38 cellular contexts compared by ENCODE assay signal in genomic region chrX:125266153-125266660, GRCh38. TPM values are rescaled to one million over a fixed set of nuclear protein-coding genes. Genes with fewer than 3 reads are reported as not detected.
"Had no signal": no experiment of that assay in that cellular context is flagged by ENCODE, and none has a peak within 500 bp of the region (broad histone marks: within the 10 kb centered on the region; RNA-seq: fewer than 3 reads in every experiment).

No MANE protein-coding gene starts in this region.

- H3K36me3 Mint-ChIP-seq: activated CD8-positive, alpha-beta memory T cell treated with anti-CD3 and anti-CD28 coated beads, Interleukin-2, amount 10 ng/mL, durations not matched to agents 7 days and 5 days; activated naive CD4-positive, alpha-beta T cell treated with anti-CD3 and anti-CD28 coated beads, Interleukin-2, amount 10 ng/mL, durations not matched to agents 7 days and 5 days; activated naive CD4-positive, alpha-beta T cell treated with anti-CD3 and anti-CD28 coated beads, Interleukin-2, amount 50 U/mL, for 24 hours; activated naive CD8-positive, alpha-beta T cell treated with anti-CD3 and anti-CD28 coated beads, Interleukin-2, amount 10 ng/mL, durations not matched to agents 7 days and 5 days; brain had no signal

- ATAC-seq: activated CD8-positive, alpha-beta memory T cell treated with anti-CD3 and anti-CD28 coated beads, Interleukin-2, amount 10 ng/mL, durations not matched to agents 7 days and 5 days; activated CD8-positive, alpha-beta T cell treated with anti-CD3 and anti-CD28 coated beads, Interleukin-2, amount 10 ng/mL, durations not matched to agents 7 days and 5 days; activated naive CD8-positive, alpha-beta T cell treated with anti-CD3 and anti-CD28 coated beads, Interleukin-2, amount 50 U/mL, for 24 hours had no signal

- H3K4me3 ChIP-seq: ascending aorta, cardiac muscle cell had no signal

- DNase-seq: activated B cell treated with CpG ODN at 0.5 μM for 24 hours; activated CD4-positive, alpha-beta memory T cell treated with anti-CD3 and anti-CD28 coated beads, Interleukin-2, amount 10 ng/mL, durations not matched to agents 7 days and 5 days; activated CD4-positive, alpha-beta T cell treated with anti-CD3 and anti-CD28 coated beads for 4 hours; activated CD4-positive, alpha-beta T cell treated with anti-CD3 and anti-CD28 coated beads, Interleukin-2, amount 10 ng/mL, durations not matched to agents 24 days and 14 days; activated CD4-positive, alpha-beta T cell treated with anti-CD3 and anti-CD28 coated beads, Interleukin-2, amount 50 U/mL, for 48 hours; activated CD4-positive, CD25-positive, alpha-beta regulatory T cell treated with anti-CD3 and anti-CD28 coated beads, Interleukin-2, amount 50 U/mL, for 72 hours; activated CD8-positive, alpha-beta memory T cell treated with anti-CD3 and anti-CD28 coated beads for 24 hours; activated CD8-positive, alpha-beta memory T cell treated with anti-CD3 and anti-CD28 coated beads, Interleukin-2, amount 10 ng/mL, durations not matched to agents 7 days and 5 days; activated CD8-positive, alpha-beta memory T cell treated with anti-CD3 and anti-CD28 coated beads, Interleukin-2, amount 50 U/mL, for 48 hours; activated CD8-positive, alpha-beta T cell treated with anti-CD3 and anti-CD28 coated beads, Interleukin-2, amount 10 ng/mL, durations not matched to agents 7 days and 5 days; activated effector memory CD4-positive, alpha-beta T cell treated with Interleukin-2 at 50 U/mL for 16 hours; activated gamma-delta T cell; activated naive CD4-positive, alpha-beta T cell treated with anti-CD3 and anti-CD28 coated beads, Interleukin-2, amount 10 ng/mL, durations not matched to agents 7 days and 5 days; activated naive CD4-positive, alpha-beta T cell treated with Interleukin-2 at 50 U/mL for 16 hours; activated naive CD8-positive, alpha-beta T cell treated with anti-CD3 and anti-CD28 coated beads, Interleukin-2, amount 10 ng/mL, durations not matched to agents 7 days and 5 days; activated naive CD8-positive, alpha-beta T cell treated with anti-CD3 and anti-CD28 coated beads, Interleukin-2, amount 50 U/mL, for 24 hours; activated T-cell treated with anti-CD3 and anti-CD28 coated beads, Interleukin-2, amount 50 U/mL, for 24 hours; activated T-cell treated with anti-CD3 and anti-CD28 coated beads, Interleukin-2, amount 50 U/mL, for 48 hours; amygdala; anterior cingulate cortex; caudate nucleus; cerebellar nuclear complex; T-helper 1 cell; T-helper 2 cell; T-helper 9 cell had no signal

- H3K4me1 Mint-ChIP-seq: activated B cell treated with CpG ODN at 0.5 μM for 24 hours; activated CD4-positive, alpha-beta memory T cell treated with anti-CD3 and anti-CD28 coated beads, Interleukin-2, amount 10 ng/mL, durations not matched to agents 7 days and 5 days; activated CD4-positive, alpha-beta T cell treated with anti-CD3 and anti-CD28 coated beads, Interleukin-2, amount 10 ng/mL, durations not matched to agents 24 days and 14 days; activated CD8-positive, alpha-beta memory T cell treated with anti-CD3 and anti-CD28 coated beads, Interleukin-2, amount 10 ng/mL, durations not matched to agents 7 days and 5 days; activated naive CD4-positive, alpha-beta T cell treated with anti-CD3 and anti-CD28 coated beads, Interleukin-2, amount 10 ng/mL, durations not matched to agents 7 days and 5 days; activated naive CD4-positive, alpha-beta T cell treated with anti-CD3 and anti-CD28 coated beads, Interleukin-2, amount 50 U/mL, for 24 hours; activated naive CD8-positive, alpha-beta T cell treated with anti-CD3 and anti-CD28 coated beads, Interleukin-2, amount 10 ng/mL, durations not matched to agents 7 days and 5 days; activated naive CD8-positive, alpha-beta T cell treated with anti-CD3 and anti-CD28 coated beads, Interleukin-2, amount 50 U/mL, for 24 hours; brain; central memory CD8-positive, alpha-beta T cell had no signal

- H3K27me3 ChIP-seq: ascending aorta, cardiac muscle cell had no signal

- FAIRE-seq: bronchial epithelial cell, TTC549 had no signal

- H3K27ac Mint-ChIP-seq: activated B cell treated with CpG ODN at 0.5 μM for 24 hours; activated CD4-positive, alpha-beta memory T cell treated with anti-CD3 and anti-CD28 coated beads, Interleukin-2, amount 10 ng/mL, durations not matched to agents 7 days and 5 days; activated CD4-positive, alpha-beta T cell treated with anti-CD3 and anti-CD28 coated beads, Interleukin-2, amount 10 ng/mL, durations not matched to agents 24 days and 14 days; activated CD8-positive, alpha-beta memory T cell treated with anti-CD3 and anti-CD28 coated beads, Interleukin-2, amount 10 ng/mL, durations not matched to agents 7 days and 5 days; activated CD8-positive, alpha-beta T cell treated with anti-CD3 and anti-CD28 coated beads, Interleukin-2, amount 10 ng/mL, durations not matched to agents 7 days and 5 days; activated naive CD4-positive, alpha-beta T cell treated with anti-CD3 and anti-CD28 coated beads, Interleukin-2, amount 10 ng/mL, durations not matched to agents 7 days and 5 days; activated naive CD4-positive, alpha-beta T cell treated with anti-CD3 and anti-CD28 coated beads, Interleukin-2, amount 50 U/mL, for 24 hours; activated naive CD8-positive, alpha-beta T cell; activated naive CD8-positive, alpha-beta T cell treated with anti-CD3 and anti-CD28 coated beads, Interleukin-2, amount 10 ng/mL, durations not matched to agents 7 days and 5 days; activated naive CD8-positive, alpha-beta T cell treated with anti-CD3 and anti-CD28 coated beads, Interleukin-2, amount 50 U/mL, for 24 hours; activated T-cell treated with anti-CD3 and anti-CD28 coated beads, Interleukin-2, amount 50 U/mL, for 24 hours; activated T-helper 2 cell treated with anti-CD3 and anti-CD28 coated beads, Interferon-gamma antibody, Interleukin-2, Interleukin-4, amounts not matched to agents 10 μg/mL and 5 μg/mL and 100 μg/mL, durations not matched to agents 14 hours and 24 hours and 36 hours; brain; T-helper 1 cell treated with Interleukin-12 subunit alpha and Interleukin-12 subunit beta and Interleukin-4 antibody, amounts not matched to agents 30 μg/mL and 1 μg/mL, for 36 hours; T-helper 2 cell treated with Interferon-gamma antibody and Interleukin-4, amounts not matched to agents 5 μg/mL and 100 μg/mL, for 36 hours had no signal

- H3K9me3 ChIP-seq: ascending aorta had no signal

- H3K36me3 ChIP-seq: ascending aorta, cardiac muscle cell had no signal

- H3K4me1 ChIP-seq: ascending aorta had no signal

- H3K9me3 Mint-ChIP-seq: activated CD4-positive, alpha-beta T cell treated with anti-CD3 and anti-CD28 coated beads, Interleukin-2, amount 10 ng/mL, durations not matched to agents 24 days and 14 days; activated naive CD4-positive, alpha-beta T cell treated with anti-CD3 and anti-CD28 coated beads, Interleukin-2, amount 50 U/mL, for 24 hours; central memory CD8-positive, alpha-beta T cell had no signal

- H3K27ac ChIP-seq: ascending aorta, cardiac muscle cell, VCaP had no signal

- H3K4me3 Mint-ChIP-seq: activated B cell treated with CpG ODN at 0.5 μM for 24 hours; activated CD4-positive, alpha-beta memory T cell treated with anti-CD3 and anti-CD28 coated beads, Interleukin-2, amount 10 ng/mL, durations not matched to agents 7 days and 5 days; activated CD4-positive, alpha-beta T cell treated with anti-CD3 and anti-CD28 coated beads, Interleukin-2, amount 10 ng/mL, durations not matched to agents 24 days and 14 days; activated CD8-positive, alpha-beta memory T cell treated with anti-CD3 and anti-CD28 coated beads, Interleukin-2, amount 10 ng/mL, durations not matched to agents 7 days and 5 days; activated CD8-positive, alpha-beta T cell treated with anti-CD3 and anti-CD28 coated beads, Interleukin-2, amount 10 ng/mL, durations not matched to agents 7 days and 5 days; activated naive CD4-positive, alpha-beta T cell treated with anti-CD3 and anti-CD28 coated beads, Interleukin-2, amount 10 ng/mL, durations not matched to agents 7 days and 5 days; activated naive CD4-positive, alpha-beta T cell treated with anti-CD3 and anti-CD28 coated beads, Interleukin-2, amount 50 U/mL, for 24 hours; activated naive CD8-positive, alpha-beta T cell; activated naive CD8-positive, alpha-beta T cell treated with anti-CD3 and anti-CD28 coated beads, Interleukin-2, amount 10 ng/mL, durations not matched to agents 7 days and 5 days; activated naive CD8-positive, alpha-beta T cell treated with anti-CD3 and anti-CD28 coated beads, Interleukin-2, amount 50 U/mL, for 24 hours; activated T-cell treated with anti-CD3 and anti-CD28 coated beads, Interleukin-2, amount 50 U/mL, for 24 hours; brain; central memory CD8-positive, alpha-beta T cell; T-helper 1 cell treated with Interleukin-12 subunit alpha and Interleukin-12 subunit beta and Interleukin-4 antibody, amounts not matched to agents 30 μg/mL and 1 μg/mL, for 36 hours; T-helper 2 cell treated with Interferon-gamma antibody and Interleukin-4, amounts not matched to agents 5 μg/mL and 100 μg/mL, for 36 hours had no signal

- H3K27me3 Mint-ChIP-seq: activated B cell treated with CpG ODN at 0.5 μM for 24 hours; activated CD4-positive, alpha-beta memory T cell treated with anti-CD3 and anti-CD28 coated beads, Interleukin-2, amount 10 ng/mL, durations not matched to agents 7 days and 5 days; activated CD4-positive, alpha-beta T cell treated with anti-CD3 and anti-CD28 coated beads, Interleukin-2, amount 10 ng/mL, durations not matched to agents 24 days and 14 days; activated CD8-positive, alpha-beta memory T cell treated with anti-CD3 and anti-CD28 coated beads, Interleukin-2, amount 10 ng/mL, durations not matched to agents 7 days and 5 days; activated naive CD4-positive, alpha-beta T cell treated with anti-CD3 and anti-CD28 coated beads, Interleukin-2, amount 10 ng/mL, durations not matched to agents 7 days and 5 days; activated naive CD4-positive, alpha-beta T cell treated with anti-CD3 and anti-CD28 coated beads, Interleukin-2, amount 50 U/mL, for 24 hours; activated naive CD8-positive, alpha-beta T cell; activated naive CD8-positive, alpha-beta T cell treated with anti-CD3 and anti-CD28 coated beads, Interleukin-2, amount 10 ng/mL, durations not matched to agents 7 days and 5 days; activated naive CD8-positive, alpha-beta T cell treated with anti-CD3 and anti-CD28 coated beads, Interleukin-2, amount 50 U/mL, for 24 hours; brain; central memory CD8-positive, alpha-beta T cell had no signal

RNA-seq across cellular contexts. Expression of gene TEX13C, which starts 53.5 kb away (rescaled TPM):
- total RNA-seq: activated B cell treated with CpG ODN at 0.5 μM for 24 hours; activated CD4-positive, alpha-beta memory T cell treated with anti-CD3 and anti-CD28 coated beads, Interleukin-2, amount 10 ng/mL, durations not matched to agents 7 days and 5 days; activated CD4-positive, alpha-beta T cell treated with anti-CD3 and anti-CD28 coated beads, Interleukin-2, amount 10 ng/mL, durations not matched to agents 24 days and 14 days; activated CD8-positive, alpha-beta memory T cell treated with anti-CD3 and anti-CD28 coated beads, Interleukin-2, amount 10 ng/mL, durations not matched to agents 7 days and 5 days; activated CD8-positive, alpha-beta T cell treated with anti-CD3 and anti-CD28 coated beads, Interleukin-2, amount 10 ng/mL, durations not matched to agents 7 days and 5 days; activated naive CD8-positive, alpha-beta T cell treated with anti-CD3 and anti-CD28 coated beads, Interleukin-2, amount 10 ng/mL, durations not matched to agents 7 days and 5 days; activated T-helper 2 cell treated with anti-CD3 and anti-CD28 coated beads, Interferon-gamma antibody, Interleukin-2, Interleukin-4, amounts not matched to agents 10 μg/mL and 5 μg/mL and 100 μg/mL, durations not matched to agents 14 hours and 24 hours and 36 hours; ascending aorta; bronchial epithelial cell; cardiac muscle cell had no signal
- polyA plus RNA-seq: adipose tissue, cardiac muscle cell had no signal
